In the genomic region with DNA sequence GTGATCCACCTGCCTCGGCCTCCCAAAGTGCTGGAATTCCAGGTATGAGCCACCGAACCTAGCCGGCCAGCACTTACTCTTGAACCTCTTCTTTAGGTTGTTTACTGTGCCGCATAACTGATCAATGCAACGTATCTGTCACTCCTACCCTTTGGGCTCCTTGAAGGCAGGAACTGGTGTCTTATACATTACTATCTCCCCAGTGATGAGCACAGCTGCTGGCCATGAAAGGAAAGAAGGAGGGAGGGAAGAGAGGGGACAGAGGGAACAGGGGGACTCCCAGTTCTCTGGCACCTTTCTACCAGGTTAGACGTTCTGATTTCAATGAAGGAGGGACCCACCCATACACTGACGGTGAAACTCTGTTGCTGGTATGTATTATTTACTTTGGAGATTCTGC, we compare ENCODE assay signal across 31 cellular contexts.
"Had no signal": no experiment of that assay in that cellular context is flagged by ENCODE, and none has a peak within 500 bp of the region (broad histone marks: within the 10 kb centered on the region; RNA-seq: fewer than 3 reads in every experiment).

No MANE protein-coding gene starts in this region.

- H3K27ac ChIP-seq: ascending aorta, breast epithelium, cardiac muscle cell, colonic mucosa, epithelial cell of prostate, foreskin keratinocyte, gastrocnemius medialis had no signal

- H3K4me1 Mint-ChIP-seq: activated CD4-positive, alpha-beta T cell treated with anti-CD3 and anti-CD28 coated beads for 36 hours; activated CD4-positive, alpha-beta T cell treated with anti-CD3 and anti-CD28 coated beads, Interleukin-2, amount 10 ng/mL, durations not matched to agents 24 days and 14 days; activated CD8-positive, alpha-beta memory T cell treated with anti-CD3 and anti-CD28 coated beads, Interleukin-2, amount 10 ng/mL, durations not matched to agents 7 days and 5 days; activated naive CD4-positive, alpha-beta T cell treated with anti-CD3 and anti-CD28 coated beads, Interleukin-2, amount 10 ng/mL, durations not matched to agents 7 days and 5 days; activated naive CD8-positive, alpha-beta T cell treated with anti-CD3 and anti-CD28 coated beads, Interleukin-2, amount 10 ng/mL, durations not matched to agents 7 days and 5 days; T-helper 17 cell had no signal

- H3K36me3 Mint-ChIP-seq: activated CD4-positive, alpha-beta memory T cell treated with anti-CD3 and anti-CD28 coated beads for 36 hours; activated CD8-positive, alpha-beta memory T cell treated with anti-CD3 and anti-CD28 coated beads, Interleukin-2, amount 10 ng/mL, durations not matched to agents 7 days and 5 days; activated naive CD4-positive, alpha-beta T cell treated with anti-CD3 and anti-CD28 coated beads, Interleukin-2, amount 10 ng/mL, durations not matched to agents 7 days and 5 days; activated naive CD4-positive, alpha-beta T cell treated with anti-CD3 and anti-CD28 coated beads, Interleukin-2, amount 50 U/mL, for 72 hours; activated naive CD8-positive, alpha-beta T cell treated with anti-CD3 and anti-CD28 coated beads, Interleukin-2, amount 10 ng/mL, durations not matched to agents 7 days and 5 days; brain had no signal

- H3K36me3 ChIP-seq: ascending aorta, breast epithelium, cardiac muscle cell, colonic mucosa, gastrocnemius medialis had no signal

- H3K27ac Mint-ChIP-seq: activated CD4-positive, alpha-beta memory T cell treated with anti-CD3 and anti-CD28 coated beads for 36 hours; activated CD4-positive, alpha-beta T cell treated with anti-CD3 and anti-CD28 coated beads for 36 hours; activated CD4-positive, alpha-beta T cell treated with anti-CD3 and anti-CD28 coated beads, Interleukin-2, amount 10 ng/mL, durations not matched to agents 24 days and 14 days; activated CD8-positive, alpha-beta memory T cell treated with anti-CD3 and anti-CD28 coated beads, Interleukin-2, amount 10 ng/mL, durations not matched to agents 7 days and 5 days; activated CD8-positive, alpha-beta T cell treated with anti-CD3 and anti-CD28 coated beads, Interleukin-2, amount 10 ng/mL, durations not matched to agents 7 days and 5 days; activated naive CD4-positive, alpha-beta T cell treated with anti-CD3 and anti-CD28 coated beads, Interleukin-2, amount 10 ng/mL, durations not matched to agents 7 days and 5 days; activated naive CD4-positive, alpha-beta T cell treated with anti-CD3 and anti-CD28 coated beads, Interleukin-2, amount 50 U/mL, for 72 hours; activated naive CD8-positive, alpha-beta T cell treated with anti-CD3 and anti-CD28 coated beads, Interleukin-2, amount 10 ng/mL, durations not matched to agents 7 days and 5 days; T-helper 17 cell; T-helper 2 cell treated with Interferon-gamma antibody and Interleukin-4, amounts not matched to agents 5 μg/mL and 100 μg/mL, for 36 hours had no signal

- H3K4me3 Mint-ChIP-seq: activated CD4-positive, alpha-beta memory T cell treated with anti-CD3 and anti-CD28 coated beads for 36 hours; activated CD4-positive, alpha-beta T cell treated with anti-CD3 and anti-CD28 coated beads for 36 hours; activated CD4-positive, alpha-beta T cell treated with anti-CD3 and anti-CD28 coated beads, Interleukin-2, amount 10 ng/mL, durations not matched to agents 24 days and 14 days; activated CD8-positive, alpha-beta memory T cell treated with anti-CD3 and anti-CD28 coated beads, Interleukin-2, amount 10 ng/mL, durations not matched to agents 7 days and 5 days; activated CD8-positive, alpha-beta T cell treated with anti-CD3 and anti-CD28 coated beads, Interleukin-2, amount 10 ng/mL, durations not matched to agents 7 days and 5 days; activated naive CD4-positive, alpha-beta T cell treated with anti-CD3 and anti-CD28 coated beads, Interleukin-2, amount 10 ng/mL, durations not matched to agents 7 days and 5 days; activated naive CD8-positive, alpha-beta T cell treated with anti-CD3 and anti-CD28 coated beads, Interleukin-2, amount 10 ng/mL, durations not matched to agents 7 days and 5 days; brain; T-helper 17 cell; T-helper 2 cell treated with Interferon-gamma antibody and Interleukin-4, amounts not matched to agents 5 μg/mL and 100 μg/mL, for 36 hours had no signal

- H3K4me1 ChIP-seq: ascending aorta, breast epithelium, colonic mucosa, foreskin keratinocyte had no signal

- H3K9me3 ChIP-seq: ascending aorta, breast epithelium, colonic mucosa, gastrocnemius medialis had no signal

- DNase-seq: activated CD4-positive, alpha-beta memory T cell treated with anti-CD3 and anti-CD28 coated beads for 36 hours; activated CD4-positive, alpha-beta T cell treated with anti-CD3 and anti-CD28 coated beads for 36 hours; activated CD4-positive, alpha-beta T cell treated with anti-CD3 and anti-CD28 coated beads, Interleukin-2, amount 10 ng/mL, durations not matched to agents 24 days and 14 days; activated CD4-positive, CD25-positive, alpha-beta regulatory T cell; activated CD4-positive, CD25-positive, alpha-beta regulatory T cell treated with anti-CD3 and anti-CD28 coated beads, Interleukin-2, amount 50 U/mL, for 72 hours; activated CD8-positive, alpha-beta memory T cell treated with anti-CD3 and anti-CD28 coated beads, Interleukin-2, amount 10 ng/mL, durations not matched to agents 7 days and 5 days; activated CD8-positive, alpha-beta memory T cell treated with anti-CD3 and anti-CD28 coated beads, Interleukin-2, amount 50 U/mL, for 4 hours; activated CD8-positive, alpha-beta T cell treated with anti-CD3 and anti-CD28 coated beads, Interleukin-2, amount 10 ng/mL, durations not matched to agents 7 days and 5 days; activated gamma-delta T cell; activated naive CD4-positive, alpha-beta T cell; activated naive CD4-positive, alpha-beta T cell treated with anti-CD3 and anti-CD28 coated beads, Interleukin-2, amount 10 ng/mL, durations not matched to agents 7 days and 5 days; activated naive CD8-positive, alpha-beta T cell treated with anti-CD3 and anti-CD28 coated beads, Interleukin-2, amount 10 ng/mL, durations not matched to agents 7 days and 5 days; activated T-cell treated with anti-CD3 and anti-CD28 coated beads, Interleukin-2, amount 50 U/mL, for 1 hour; activated T-cell treated with anti-CD3 and anti-CD28 coated beads, Interleukin-2, amount 50 U/mL, for 48 hours; central memory CD4-positive, alpha-beta T cell; cerebellar nuclear complex; colonic mucosa; effector CD8-positive, alpha-beta T cell; foreskin keratinocyte; gastrocnemius medialis; T-helper 1 cell; T-helper 17 cell; T1000 had no signal

- H3K9me3 Mint-ChIP-seq: activated CD4-positive, alpha-beta memory T cell treated with anti-CD3 and anti-CD28 coated beads for 36 hours; activated CD4-positive, alpha-beta T cell treated with anti-CD3 and anti-CD28 coated beads, Interleukin-2, amount 10 ng/mL, durations not matched to agents 24 days and 14 days; activated naive CD4-positive, alpha-beta T cell treated with anti-CD3 and anti-CD28 coated beads, Interleukin-2, amount 10 ng/mL, durations not matched to agents 7 days and 5 days; activated naive CD4-positive, alpha-beta T cell treated with anti-CD3 and anti-CD28 coated beads, Interleukin-2, amount 50 U/mL, for 72 hours; activated naive CD8-positive, alpha-beta T cell treated with anti-CD3 and anti-CD28 coated beads, Interleukin-2, amount 10 ng/mL, durations not matched to agents 7 days and 5 days; brain; T-helper 2 cell treated with Interferon-gamma antibody and Interleukin-4, amounts not matched to agents 5 μg/mL and 100 μg/mL, for 36 hours had no signal

- FAIRE-seq: endometrium had no signal

- H3K27me3 ChIP-seq: ascending aorta, breast epithelium, cardiac muscle cell, colonic mucosa, gastrocnemius medialis had no signal

- H3K4me3 ChIP-seq: ascending aorta, breast epithelium, cardiac muscle cell, colonic mucosa, gastrocnemius medialis had no signal
